ENCODE assay signal across 27 cellular contexts in the genomic region with DNA sequence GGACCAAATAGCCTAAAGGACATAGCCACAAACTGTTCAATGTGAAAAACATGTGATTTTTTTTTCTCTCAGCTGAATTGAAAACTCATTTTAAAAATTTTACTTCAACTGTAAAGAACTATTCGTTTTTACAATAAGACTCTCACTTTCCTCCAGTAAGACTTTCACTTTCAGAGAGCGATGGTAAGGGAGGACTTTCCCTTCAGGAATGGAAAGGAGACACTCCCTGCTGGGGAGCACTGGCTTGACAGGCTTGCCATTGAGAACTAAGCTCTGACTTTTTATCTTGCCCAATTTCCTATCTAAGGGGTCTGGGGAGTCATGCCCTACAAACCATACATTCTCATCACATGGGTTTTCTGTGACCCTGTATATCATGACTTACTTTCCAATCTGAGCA.
"Had no signal": no experiment of that assay in that cellular context is flagged by ENCODE, and none has a peak within 500 bp of the region (broad histone marks: within the 10 kb centered on the region; RNA-seq: fewer than 3 reads in every experiment).

No MANE protein-coding gene starts in this region.

- H3K9ac ChIP-seq: neural progenitor cell, parathyroid adenoma had no signal

- H3K36me3 ChIP-seq: left ventricle myocardium inferior, neural progenitor cell, neutrophil, right atrium auricular region, right lobe of liver, tibial nerve, vagina had no signal

- H3K79me2 ChIP-seq: parathyroid adenoma had no signal

- H2AFZ ChIP-seq: neural progenitor cell, parathyroid adenoma had no signal

- H3K9me3 Mint-ChIP-seq: mesothelial cell of epicardium, neural progenitor cell, type B pancreatic cell had no signal

- H3K27me3 Mint-ChIP-seq: naive B cell; stimulated activated memory B cell treated with anti-CD40 and anti-IgM and Interleukin-4, amounts not matched to agents 10 μg/mL and 1 μg/mL and 100 μg/mL, for 72 hours; stimulated activated naive CD8-positive, alpha-beta T cell treated with anti-CD3 and anti-CD28 coated beads, Interleukin-15, amount 100 ng/mL, for 72 hours had no signal

- H3K4me1 Mint-ChIP-seq: mesothelial cell of epicardium; naive B cell; natural killer cell; nephron progenitor cell; neural progenitor cell; stimulated activated memory B cell treated with anti-CD40 and anti-IgM and Interleukin-4, amounts not matched to agents 10 μg/mL and 1 μg/mL and 100 μg/mL, for 72 hours; stimulated activated naive CD8-positive, alpha-beta T cell treated with anti-CD3 and anti-CD28 coated beads, Interleukin-15, amount 100 ng/mL, for 72 hours had no signal

- H3K9me3 ChIP-seq: left ventricle myocardium inferior, neutrophil, right atrium auricular region, right lobe of liver, tibial nerve, vagina had no signal

- H3K4me3 Mint-ChIP-seq: mesothelial cell of epicardium; naive B cell; natural killer cell; nephron progenitor cell; neural progenitor cell; stimulated activated memory B cell treated with anti-CD40 and anti-IgM and Interleukin-4, amounts not matched to agents 10 μg/mL and 1 μg/mL and 100 μg/mL, for 72 hours; stimulated activated naive CD8-positive, alpha-beta T cell treated with anti-CD3 and anti-CD28 coated beads, Interleukin-15, amount 100 ng/mL, for 72 hours; type B pancreatic cell had no signal

- H3K36me3 Mint-ChIP-seq: mesothelial cell of epicardium; naive B cell; natural killer cell; stimulated activated memory B cell treated with anti-CD40 and anti-IgM and Interleukin-4, amounts not matched to agents 10 μg/mL and 1 μg/mL and 100 μg/mL, for 72 hours had no signal

- H3K27ac Mint-ChIP-seq: mesothelial cell of epicardium; naive B cell; natural killer cell; nephron progenitor cell; neural progenitor cell; stimulated activated memory B cell treated with anti-CD40 and anti-IgM and Interleukin-4, amounts not matched to agents 10 μg/mL and 1 μg/mL and 100 μg/mL, for 72 hours; type B pancreatic cell had no signal

- H3K4me2 ChIP-seq: neural progenitor cell, smooth muscle cell had no signal

- H3K27me3 ChIP-seq: neural progenitor cell, neutrophil, right atrium auricular region, right lobe of liver, tibial nerve, vagina had no signal

- DNase-seq: hypothalamus; islet precursor cell; left ventricle myocardium inferior; mesendoderm; naive B cell; natural killer cell; nephron progenitor cell; occipital lobe; right lobe of liver; stimulated activated CD4-positive, alpha-beta T cell treated with anti-CD3 and anti-CD28 coated beads, Interleukin-1b, Interleukin-23, amount 100 ng/mL, for 48 hours; stimulated activated CD4-positive, alpha-beta T cell treated with anti-CD3 and anti-CD28 coated beads, Interleukin-2, amount 100 ng/mL, for 48 hours; stimulated activated CD4-positive, alpha-beta T cell treated with anti-CD3 and anti-CD28 coated beads, Interleukin-4, amount 100 ng/mL, for 4 hours; stimulated activated CD8-positive, alpha-beta memory T cell treated with anti-CD3 and anti-CD28 coated beads, Interleukin-4, amount 100 ng/mL, for 48 hours; stimulated activated naive CD4-positive, alpha-beta T cell treated with Interleukin-2 at 50 U/mL for 16 hours; stimulated activated naive CD8-positive, alpha-beta T cell treated with anti-CD3 and anti-CD28 coated beads, Interleukin-15, amount 100 ng/mL, for 72 hours; substantia nigra had no signal

- H3K4me1 ChIP-seq: left ventricle myocardium inferior, neural progenitor cell, parathyroid adenoma, right atrium auricular region, right lobe of liver, tibial nerve, vagina had no signal

- H3K4me3 ChIP-seq: left ventricle myocardium inferior, lung, neural progenitor cell, right atrium auricular region, right lobe of liver, smooth muscle cell, tibial nerve, vagina had no signal

- H3K27ac ChIP-seq: left ventricle myocardium inferior, neural progenitor cell, neutrophil, parathyroid adenoma, right atrium auricular region, right lobe of liver, tibial nerve, vagina had no signal

- ATAC-seq: natural killer cell; right lobe of liver; stimulated activated memory B cell treated with anti-CD40 and anti-IgM and Interleukin-4, amounts not matched to agents 10 μg/mL and 1 μg/mL and 100 μg/mL, for 72 hours; stimulated activated naive CD8-positive, alpha-beta T cell treated with anti-CD3 and anti-CD28 coated beads, Interleukin-15, amount 100 ng/mL, for 72 hours had no signal
